30 cellular contexts compared by ENCODE assay signal in genomic region chr18:53861185-53861584, GRCh38.
"Had no signal": no experiment of that assay in that cellular context is flagged by ENCODE, and none has a peak within 500 bp of the region (broad histone marks: within the 10 kb centered on the region; RNA-seq: fewer than 3 reads in every experiment).

No MANE protein-coding gene starts in this region.

- H3K4me3 Mint-ChIP-seq: immature natural killer cell; naive thymus-derived CD4-positive, alpha-beta T cell; natural killer cell treated with Interleukin-12 subunit alpha and Interleukin-12 subunit beta and Interleukin-15 and Interleukin-18, amount 100 ng/mL, for 72 hours; stimulated activated memory B cell treated with anti-CD40 and anti-IgM and Interleukin-4, amounts not matched to agents 10 μg/mL and 1 μg/mL and 100 μg/mL, for 72 hours; stimulated activated naive CD8-positive, alpha-beta T cell treated with anti-CD3 and anti-CD28 coated beads, Interleukin-15, amount 100 ng/mL, for 72 hours; type B pancreatic cell had no signal

- DNase-seq: hippocampal formation; immature natural killer cell; kidney; left colon; left ventricle myocardium inferior; mesendoderm; midbrain; mucosa of descending colon; naive thymus-derived CD4-positive, alpha-beta T cell; ovary; posterior cingulate gyrus; retina; right cardiac atrium; sigmoid colon; stimulated activated CD4-positive, alpha-beta T cell treated with anti-CD3 and anti-CD28 coated beads, Interleukin-1b, Interleukin-23, amount 100 ng/mL, for 48 hours; stimulated activated CD4-positive, alpha-beta T cell treated with anti-CD3 and anti-CD28 coated beads, Interleukin-2, amount 100 ng/mL, for 48 hours; stimulated activated CD4-positive, alpha-beta T cell treated with anti-CD3 and anti-CD28 coated beads, Interleukin-4, amount 100 ng/mL, for 4 hours; stimulated activated CD8-positive, alpha-beta memory T cell treated with anti-CD3 and anti-CD28 coated beads, Interleukin-4, amount 100 ng/mL, for 48 hours; stimulated activated naive CD4-positive, alpha-beta T cell treated with Interleukin-2 at 50 U/mL for 16 hours; stimulated activated naive CD8-positive, alpha-beta T cell treated with anti-CD3 and anti-CD28 coated beads, Interleukin-15, amount 100 ng/mL, for 72 hours; substantia nigra had no signal

- H3K4me3 ChIP-seq: left ventricle myocardium inferior, lung, mucosa of descending colon, ovary, prostate gland, sigmoid colon, smooth muscle cell, tibial nerve, vagina had no signal

- H3K9me3 ChIP-seq: left ventricle myocardium inferior, mucosa of descending colon, ovary, prostate gland, sigmoid colon, tibial nerve, vagina had no signal

- H3K27me3 ChIP-seq: ovary, sigmoid colon, tibial nerve, vagina had no signal

- H3K27me3 Mint-ChIP-seq: naive thymus-derived CD4-positive, alpha-beta T cell; natural killer cell treated with Interleukin-12 subunit alpha and Interleukin-12 subunit beta and Interleukin-15 and Interleukin-18, amount 100 ng/mL, for 72 hours; stimulated activated memory B cell treated with anti-CD40 and anti-IgM and Interleukin-4, amounts not matched to agents 10 μg/mL and 1 μg/mL and 100 μg/mL, for 72 hours; stimulated activated naive CD8-positive, alpha-beta T cell treated with anti-CD3 and anti-CD28 coated beads, Interleukin-15, amount 100 ng/mL, for 72 hours had no signal

- H3K4me2 ChIP-seq: smooth muscle cell had no signal

- H3K4me1 Mint-ChIP-seq: immature natural killer cell; naive thymus-derived CD4-positive, alpha-beta T cell; stimulated activated memory B cell treated with anti-CD40 and anti-IgM and Interleukin-4, amounts not matched to agents 10 μg/mL and 1 μg/mL and 100 μg/mL, for 72 hours; stimulated activated naive CD8-positive, alpha-beta T cell treated with anti-CD3 and anti-CD28 coated beads, Interleukin-15, amount 100 ng/mL, for 72 hours had no signal

- H3K27ac Mint-ChIP-seq: immature natural killer cell; naive thymus-derived CD4-positive, alpha-beta T cell; natural killer cell treated with Interleukin-12 subunit alpha and Interleukin-12 subunit beta and Interleukin-15 and Interleukin-18, amount 100 ng/mL, for 72 hours; stimulated activated memory B cell treated with anti-CD40 and anti-IgM and Interleukin-4, amounts not matched to agents 10 μg/mL and 1 μg/mL and 100 μg/mL, for 72 hours; stimulated activated naive CD8-positive, alpha-beta T cell treated with anti-CD3 and anti-CD28 coated beads, Interleukin-15, amount 100 ng/mL, for 72 hours; type B pancreatic cell had no signal

- H3K4me1 ChIP-seq: left ventricle myocardium inferior, prostate gland, sigmoid colon, tibial nerve, vagina had no signal

- H3K9me3 Mint-ChIP-seq: stimulated activated naive CD8-positive, alpha-beta T cell treated with anti-CD3 and anti-CD28 coated beads, Interleukin-15, amount 100 ng/mL, for 72 hours; type B pancreatic cell had no signal

- ATAC-seq: left colon; mucosa of descending colon; naive thymus-derived CD4-positive, alpha-beta T cell; natural killer cell treated with Interleukin-12 subunit alpha and Interleukin-12 subunit beta and Interleukin-15 and Interleukin-18, amount 100 ng/mL, for 72 hours; right cardiac atrium; stimulated activated memory B cell treated with anti-CD40 and anti-IgM and Interleukin-4, amounts not matched to agents 10 μg/mL and 1 μg/mL and 100 μg/mL, for 72 hours; stimulated activated naive CD8-positive, alpha-beta T cell treated with anti-CD3 and anti-CD28 coated beads, Interleukin-15, amount 100 ng/mL, for 72 hours had no signal

- H3K27ac ChIP-seq: left ventricle myocardium inferior, ovary, prostate gland, sigmoid colon, tibial nerve, vagina had no signal

- H3K36me3 Mint-ChIP-seq: immature natural killer cell; naive thymus-derived CD4-positive, alpha-beta T cell; natural killer cell treated with Interleukin-12 subunit alpha and Interleukin-12 subunit beta and Interleukin-15 and Interleukin-18, amount 100 ng/mL, for 72 hours; stimulated activated memory B cell treated with anti-CD40 and anti-IgM and Interleukin-4, amounts not matched to agents 10 μg/mL and 1 μg/mL and 100 μg/mL, for 72 hours; type B pancreatic cell had no signal

- FAIRE-seq: islet of Langerhans, kidney had no signal

- H3K36me3 ChIP-seq: left ventricle myocardium inferior, ovary, prostate gland, sigmoid colon, tibial nerve, vagina had no signal
